In genomic region chr13:90365130-90365529, GRCh38 we compare ENCODE assay signal across 16 cellular contexts.
DNase-seq lines count a peak whose midpoint lies in the region; ATAC-seq, FAIRE-seq and TF ChIP-seq lines count a peak whose summit lies in the region.
"Had no signal": no experiment of that assay in that cellular context is flagged by ENCODE, and none has a peak within 500 bp of the region (broad histone marks: within the 10 kb centered on the region; RNA-seq: fewer than 3 reads in every experiment).

No MANE protein-coding gene starts in this region.

- FAIRE-seq in GM19239 (lab: Jason Lieb, UNC), result no peak

- no peak for TF ChIP-seq EP300 in suprapubic skin (IDR thresholded peaks at IDR 0.05)

- no peaks in the 10 kb centered on the region for H3K27me3 ChIP-seq in left ventricle myocardium inferior (ENCODE audit: low read depth)
- no peaks in the 10 kb centered on the region for H3K27me3 ChIP-seq in suprapubic skin
- H3K27me3 ChIP-seq in dorsolateral prefrontal cortex, result no peaks in the 10 kb centered on the region
- H3K27me3 ChIP-seq: uterus had no signal

- intact Hi-C loops in left ventricle myocardium inferior (cut with micrococcal nuclease) (no loop called here), left ventricle myocardium superior (cut with micrococcal nuclease) (no loop called here), dorsolateral prefrontal cortex (cut with DNase I) (no loop called here)

- no peak for DNase-seq in left ventricle myocardium inferior
- DNase-seq in left ventricle myocardium superior, result no peak
- DNase-seq in fibroblast of pulmonary artery (ENCODE audit: low read depth), result peak; percentile 49
- no peak for DNase-seq in suprapubic skin (ENCODE audit: low spot score in 2 of 2)
- no peak for DNase-seq in dorsolateral prefrontal cortex
- DNase-seq in GM19239 (ENCODE audit: insufficient read length, low spot score), result no peak
- DNase-seq: activated naive CD8-positive, alpha-beta T cell treated with anti-CD3 and anti-CD28 coated beads, Interleukin-2, amount 50 U/mL, for 24 hours; effector memory CD8-positive, alpha-beta T cell; hypothalamus; mesendoderm; NCI-H1092 treated with DMSO at 0.1 percent for 48 hours; NCI-H446 treated with DMSO at 0.1 percent for 48 hours; uterus had no signal

- TF ChIP-seq CTCF in left ventricle myocardium inferior (IDR thresholded peaks at IDR 0.05; ENCODE audit: borderline replicate concordance), result peak; percentile 54
- peak; percentile 74 for TF ChIP-seq CTCF in VCaP (conservative IDR thresholded peaks at IDR 0.05)
- peak; percentile 40 for TF ChIP-seq CTCF in fibroblast of pulmonary artery (IDR thresholded peaks at IDR 0.05; ENCODE audit: low read length, missing control alignments)
- TF ChIP-seq CTCF in suprapubic skin (IDR thresholded peaks at IDR 0.05), result no peak
- peak in 12 of 56 donors; percentile 7 to 32 (median 12) for TF ChIP-seq CTCF in dorsolateral prefrontal cortex (IDR thresholded peaks at IDR 0.05 in 54 of 56, conservative IDR thresholded peaks at IDR 0.05 in 2 of 56; ENCODE audit: low read depth in 1 of 56, partially characterized antibody in 56 of 56)

- no peaks in the 10 kb centered on the region for H3K36me3 ChIP-seq in left ventricle myocardium inferior
- no peaks in the 10 kb centered on the region for H3K36me3 ChIP-seq in suprapubic skin
- H3K36me3 ChIP-seq: prostate gland, uterus had no signal

- H3K4me1 ChIP-seq in left ventricle myocardium inferior, result no peaks in the 10 kb centered on the region
- H3K4me1 ChIP-seq in suprapubic skin, result no peaks in the 10 kb centered on the region
- H3K4me1 ChIP-seq: prostate gland, uterus had no signal

- WGBS in suprapubic skin, result 89% methylated on average over 1 of the region's 1 CpG

- ATAC-seq in left ventricle myocardium superior (no peak), GM21515 (IDR thresholded peaks at IDR 0.05; ENCODE audit: unreplicated experiment) (no peak)
- ATAC-seq: activated naive CD8-positive, alpha-beta T cell treated with anti-CD3 and anti-CD28 coated beads, Interleukin-2, amount 50 U/mL, for 24 hours; effector memory CD8-positive, alpha-beta T cell had no signal

- H3K27ac ChIP-seq in left ventricle myocardium inferior (replicated peaks), result no peak overlapping the region
- no peak overlapping the region for H3K27ac ChIP-seq in VCaP
- no peak overlapping the region for H3K27ac ChIP-seq in suprapubic skin
- H3K27ac ChIP-seq in dorsolateral prefrontal cortex, result no peak overlapping the region
- H3K27ac ChIP-seq: prostate gland, uterus had no signal

- no peak overlapping the region for H3K4me3 ChIP-seq in left ventricle myocardium inferior
- no peak overlapping the region for H3K4me3 ChIP-seq in fibroblast of pulmonary artery (replicated peaks; ENCODE audit: low read depth, low read length)
- no peak overlapping the region for H3K4me3 ChIP-seq in suprapubic skin
- H3K4me3 ChIP-seq in dorsolateral prefrontal cortex, result no peak overlapping the region
- H3K4me3 ChIP-seq: prostate gland, uterus had no signal

- H3K9me3 ChIP-seq in left ventricle myocardium inferior (replicated peaks) (peaks cover 3% of the 10 kb centered on the region), suprapubic skin (no peaks in the 10 kb centered on the region)
- H3K9me3 ChIP-seq: prostate gland, uterus had no signal

- TF ChIP-seq POLR2A in suprapubic skin (IDR thresholded peaks at IDR 0.05), result no peak

Comparison
In these comparisons a context has a peak if more than half of its experiments do, and no peak if none do; other contexts are left out.
1. CTCF ChIP-seq: peak in left ventricle myocardium inferior (single experiment), VCaP (single experiment) and fibroblast of pulmonary artery (single experiment); none in suprapubic skin (0 of 2).